Comparison of ENCODE assay signal across 9 cellular contexts in genomic region chr5:143401253-143401845, GRCh38. TPM values are rescaled to one million over a fixed set of nuclear protein-coding genes. Genes with fewer than 3 reads are reported as not detected.
DNase-seq lines count a peak whose midpoint lies in the region; ATAC-seq and TF ChIP-seq lines count a peak whose summit lies in the region.
"Had no signal": no experiment of that assay in that cellular context is flagged by ENCODE, and none has a peak within 500 bp of the region (broad histone marks: within the 10 kb centered on the region; RNA-seq: fewer than 3 reads in every experiment).

No MANE protein-coding gene starts in this region.

- ATAC-seq in activated B cell treated with CpG ODN at 0.5 μM for 24 hours (ENCODE audit: low read depth) (no peak), GM19324 (IDR thresholded peaks at IDR 0.05; ENCODE audit: low FRiP score, unreplicated experiment) (no peak)
- ATAC-seq in stimulated activated effector memory CD8-positive, alpha-beta T cell treated with anti-CD3 and anti-CD28 coated beads, Interleukin-12 subunit alpha, Interleukin-12 subunit beta, amount 100 ng/mL, for 72 hours = no peak

- POLR2A ChIA-PET in activated B cell treated with CpG ODN at 0.5 μM for 24 hours (lab: Charles Lee) = interaction anchor here (0.7 to 1.7 kb wide), 2 partner anchors 33 to 397 kb away, joined by 5 read pairs; no protein-coding TSS in a partner anchor

- H3K27me3 Mint-ChIP-seq in activated B cell treated with CpG ODN at 0.5 μM for 24 hours = no peaks in the 10 kb centered on the region

- CTCF ChIA-PET in activated B cell treated with CpG ODN at 0.5 μM for 24 hours (lab: Charles Lee) = interaction anchor here (0.6 to 1.0 kb wide), 3 partner anchors 137 to 424 kb away, joined by 3 read pairs; no protein-coding TSS in a partner anchor

- peak overlapping the region; percentile 6 for H3K27ac Mint-ChIP-seq in activated B cell treated with CpG ODN at 0.5 μM for 24 hours
- H3K27ac Mint-ChIP-seq in stimulated activated effector memory CD8-positive, alpha-beta T cell treated with anti-CD3 and anti-CD28 coated beads, Interleukin-12 subunit alpha, Interleukin-12 subunit beta, amount 100 ng/mL, for 72 hours = peak overlapping the region; percentile 99

- DNase-seq in NCI-H1694 treated with DMSO at 0.1 percent for 48 hours (lab: John Stamatoyannopoulos, UW) (peak; percentile 43), NCI-H1694 (lab: John Stamatoyannopoulos, UW) (no peak), activated B cell treated with CpG ODN at 0.5 μM for 24 hours (no peak), globus pallidus (ENCODE audit: low spot score) (peak; percentile 27), HK-2 (ENCODE audit: unreplicated experiment) (no peak)
- DNase-seq in stimulated activated effector memory CD8-positive, alpha-beta T cell treated with anti-CD3 and anti-CD28 coated beads, Interleukin-12 subunit alpha, Interleukin-12 subunit beta, amount 100 ng/mL, for 72 hours (ENCODE audit: low spot score in 2 of 2) = no peak
- no peak for DNase-seq in stimulated activated CD4-positive, alpha-beta T cell treated with anti-CD3 and anti-CD28 coated beads, Interleukin-4, amount 100 ng/mL, for 1 hour
- DNase-seq: 8988T had no signal

- peaks cover 68% of the 10 kb centered on the region for H3K4me1 Mint-ChIP-seq in activated B cell treated with CpG ODN at 0.5 μM for 24 hours
- H3K4me1 Mint-ChIP-seq in stimulated activated effector memory CD8-positive, alpha-beta T cell treated with anti-CD3 and anti-CD28 coated beads, Interleukin-12 subunit alpha, Interleukin-12 subunit beta, amount 100 ng/mL, for 72 hours = peaks cover 43% of the 10 kb centered on the region

- no peak for TF ChIP-seq CTCF in activated B cell treated with CpG ODN at 0.5 μM for 24 hours (IDR thresholded peaks at IDR 0.05)

- H3K9me3 Mint-ChIP-seq in activated B cell treated with CpG ODN at 0.5 μM for 24 hours = no peaks in the 10 kb centered on the region
- H3K9me3 Mint-ChIP-seq in stimulated activated effector memory CD8-positive, alpha-beta T cell treated with anti-CD3 and anti-CD28 coated beads, Interleukin-12 subunit alpha, Interleukin-12 subunit beta, amount 100 ng/mL, for 72 hours = no peaks in the 10 kb centered on the region

- intact Hi-C loops in activated B cell treated with CpG ODN at 0.5 μM for 24 hours (cut with micrococcal nuclease) = loop anchor here (5.0 kb wide), 2 partner anchors 309 to 406 kb away; no protein-coding TSS in a partner anchor

- H3K4me3 Mint-ChIP-seq in activated B cell treated with CpG ODN at 0.5 μM for 24 hours = peak overlapping the region; percentile 90
- peak overlapping the region; percentile 83 for H3K4me3 Mint-ChIP-seq in stimulated activated effector memory CD8-positive, alpha-beta T cell treated with anti-CD3 and anti-CD28 coated beads, Interleukin-12 subunit alpha, Interleukin-12 subunit beta, amount 100 ng/mL, for 72 hours

- peaks cover 42% of the 10 kb centered on the region for H3K36me3 Mint-ChIP-seq in activated B cell treated with CpG ODN at 0.5 μM for 24 hours (ENCODE audit: low read depth)
- peaks cover 74% of the 10 kb centered on the region for H3K36me3 Mint-ChIP-seq in stimulated activated effector memory CD8-positive, alpha-beta T cell treated with anti-CD3 and anti-CD28 coated beads, Interleukin-12 subunit alpha, Interleukin-12 subunit beta, amount 100 ng/mL, for 72 hours

RNA-seq across cellular contexts. Expression of gene NR3C1, which starts 2.1 kb away (rescaled TPM):
- 105 and 110 TPM in 2 replicates for total RNA-seq in activated B cell treated with CpG ODN at 0.5 μM for 24 hours

Comparison
In these comparisons a context has a peak if more than half of its experiments do, and no peak if none do; other contexts are left out.
1. DNase-seq: peak in NCI-H1694 treated with DMSO at 0.1 percent for 48 hours (single experiment) and globus pallidus (single experiment); none in NCI-H1694 (single experiment), activated B cell treated with CpG ODN at 0.5 μM for 24 hours (single experiment), stimulated activated effector memory CD8-positive, alpha-beta T cell treated with anti-CD3 and anti-CD28 coated beads, Interleukin-12 subunit alpha, Interleukin-12 subunit beta, amount 100 ng/mL, for 72 hours (0 of 2), stimulated activated CD4-positive, alpha-beta T cell treated with anti-CD3 and anti-CD28 coated beads, Interleukin-4, amount 100 ng/mL, for 1 hour (single experiment) and HK-2 (single experiment).